8 cellular contexts compared by ENCODE assay signal in the genomic region with DNA sequence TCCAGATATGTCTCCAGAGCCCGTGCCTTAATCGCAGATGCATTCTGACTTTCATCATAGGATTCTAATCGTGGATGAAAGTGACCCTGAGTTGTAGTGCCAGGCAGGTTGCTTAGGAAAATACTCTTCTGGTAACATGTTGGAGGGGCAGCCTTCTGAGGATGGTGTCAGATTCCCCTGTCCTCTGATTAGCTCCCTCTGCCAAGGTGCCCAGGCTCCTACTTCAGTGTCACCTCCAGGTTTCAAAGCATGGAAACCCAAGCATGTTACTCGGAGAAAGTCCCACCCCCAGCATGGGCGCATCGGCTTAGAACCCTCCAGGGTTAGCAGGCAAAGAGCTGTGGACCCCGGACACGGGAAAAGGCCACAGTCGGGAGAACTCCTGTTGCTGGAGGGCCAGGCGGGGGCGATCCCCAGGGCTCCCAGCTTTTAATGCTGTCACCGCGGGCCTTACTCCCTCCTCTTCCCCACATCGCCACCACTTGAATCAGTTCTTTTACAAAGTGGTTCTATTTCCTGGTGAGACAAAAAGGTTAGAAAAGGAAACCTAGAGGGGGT. TPM values are rescaled to one million over a fixed set of nuclear protein-coding genes. Genes with fewer than 3 reads are reported as not detected.
DNase-seq lines count a peak whose midpoint lies in the region; ATAC-seq and TF ChIP-seq lines count a peak whose summit lies in the region.

No MANE protein-coding gene starts in this region.

- peak overlapping the region; percentile 79 for H3K27ac Mint-ChIP-seq in activated T-cell treated with anti-CD3 and anti-CD28 coated beads, Interleukin-2, amount 50 U/mL, for 24 hours

- intact Hi-C loops in mammary epithelial cell (cut with micrococcal nuclease) (loop anchor here (1.0 kb wide), 1 partner anchor 14 kb away; no protein-coding TSS in a partner anchor), vagina (cut with DNase I) (no loop called here)

- peaks cover 7% of the 10 kb centered on the region for H3K79me2 ChIP-seq in mammary epithelial cell (ENCODE audit: insufficient read depth, low read length)

- WGBS in mammary epithelial cell (ENCODE audit: low coverage, missing lambda C conversion rate) = 16% methylated on average over 11 of the region's 14 CpGs
- 17 to 19% methylated on average over 14 of the region's 14 CpGs for WGBS in lung, 2 donors

- H3K9me3 Mint-ChIP-seq in activated T-cell treated with anti-CD3 and anti-CD28 coated beads, Interleukin-2, amount 50 U/mL, for 24 hours = no peaks in the 10 kb centered on the region

- no peak for TF ChIP-seq CTCF in mammary epithelial cell (conservative IDR thresholded peaks at IDR 0.05 in 1 of 2, IDR thresholded peaks at IDR 0.05 in 1 of 2; ENCODE audit: extremely low read depth in 1 of 2, insufficient read depth in 1 of 2, low read depth in 1 of 2, low read length in 2 of 2)
- no peak for TF ChIP-seq CTCF in lung (IDR thresholded peaks at IDR 0.05; ENCODE audit: control extremely low read depth, extremely low read depth)
- TF ChIP-seq CTCF in vagina (IDR thresholded peaks at IDR 0.05) = no peak

- peaks cover 25% of the 10 kb centered on the region for H3K4me1 Mint-ChIP-seq in activated T-cell treated with anti-CD3 and anti-CD28 coated beads, Interleukin-2, amount 50 U/mL, for 24 hours (ENCODE audit: low read depth)

- H3K27ac ChIP-seq in mammary epithelial cell (ENCODE audit: insufficient read depth, low read depth, low read length) (peak overlapping the region; percentile 75), lung (ENCODE audit: low read depth in 1 of 2, low read length in 1 of 2) (peak overlapping the region; percentile 27 to 46), vagina (peak overlapping the region; percentile 76)

- H3K4me1 ChIP-seq in mammary epithelial cell (ENCODE audit: insufficient read depth, low read length) (peaks cover 20% of the 10 kb centered on the region), lung (ENCODE audit: control insufficient read depth in 2 of 2, insufficient read depth in 2 of 2, low read length in 2 of 2) (peaks cover 2 to 7% of the 10 kb centered on the region in 2 donors), vagina (peaks cover 12% of the 10 kb centered on the region)

- H4K20me1 ChIP-seq in mammary epithelial cell (ENCODE audit: insufficient read depth, low read length) = no peaks in the 10 kb centered on the region

- CTCF ChIA-PET in mammary epithelial cell (lab: Charles Lee; ENCODE audit: low non-redundant PET) = no interaction called here

- H3K9me3 ChIP-seq in mammary epithelial cell (replicated peaks; ENCODE audit: insufficient read depth, low read length) (no peaks in the 10 kb centered on the region), lung (ENCODE audit: control insufficient read depth in 2 of 2, insufficient read depth in 1 of 2, low read length in 1 of 2) (no peaks in the 10 kb centered on the region), vagina (no peaks in the 10 kb centered on the region)

- dilution Hi-C loops in mammary epithelial cell (cut with HindIII; ENCODE audit: low sequenced_read_pairs) = loop anchor here (10.0 kb wide), 1 partner anchor 56 kb away; no protein-coding TSS in a partner anchor

- ATAC-seq in lung (ENCODE audit: insufficient read depth, low FRiP score) (peak; percentile 32), HG03565 (IDR thresholded peaks at IDR 0.05; ENCODE audit: unreplicated experiment) (no peak)

- no TSS peak for BruUV-seq in mammary epithelial cell (replicated peaks; lab: Mats Ljungman, UMichigan)

- no peak for DNase-seq in activated T-cell treated with anti-CD3 and anti-CD28 coated beads, Interleukin-2, amount 50 U/mL, for 24 hours
- DNase-seq in activated T-cell treated with anti-CD3 and anti-CD28 coated beads, Interleukin-2, amount 50 U/mL, for 48 hours = no peak
- peak; percentile 56 for DNase-seq in NCI-H2029 treated with DMSO at 0.1 percent for 48 hours (lab: John Stamatoyannopoulos, UW)
- DNase-seq in mammary epithelial cell = no peak
- no peak for DNase-seq in lung (ENCODE audit: low spot score)
- no peak for DNase-seq in vagina (ENCODE audit: extremely low spot score in 2 of 2)
- no peak for DNase-seq in A172 (ENCODE audit: low spot score)

- H3K9ac ChIP-seq in mammary epithelial cell (ENCODE audit: insufficient read depth, low read length) = peak overlapping the region; percentile 25

- H3K4me3 ChIP-seq in mammary epithelial cell (replicated peaks in 1 of 3; ENCODE audit: insufficient read depth in 1 of 3, low read depth in 2 of 3, low read length in 3 of 3) (peak overlapping the region; percentile 46 to 60 (median 53)), lung (peak overlapping the region; percentile 22), vagina (peak overlapping the region; percentile 55 to 57)

- H3K36me3 ChIP-seq in mammary epithelial cell (ENCODE audit: insufficient read depth, low read length) = no peaks in the 10 kb centered on the region
- no peaks in the 10 kb centered on the region for H3K36me3 ChIP-seq in lung (ENCODE audit: control insufficient read depth in 2 of 2, insufficient read depth in 2 of 2, low read length in 2 of 2)
- H3K36me3 ChIP-seq in vagina = no peaks in the 10 kb centered on the region

- no peak for TF ChIP-seq POLR2A in vagina (IDR thresholded peaks at IDR 0.05)

- H3K27me3 Mint-ChIP-seq in activated T-cell treated with anti-CD3 and anti-CD28 coated beads, Interleukin-2, amount 50 U/mL, for 24 hours = no peaks in the 10 kb centered on the region

- H3K4me2 ChIP-seq in mammary epithelial cell (ENCODE audit: insufficient read depth, low read depth, low read length) = peak overlapping the region; percentile 89

- H3K36me3 Mint-ChIP-seq in activated T-cell treated with anti-CD3 and anti-CD28 coated beads, Interleukin-2, amount 50 U/mL, for 24 hours (ENCODE audit: low read depth) = no peaks in the 10 kb centered on the region

- peak overlapping the region; percentile 84 for H3K4me3 Mint-ChIP-seq in activated T-cell treated with anti-CD3 and anti-CD28 coated beads, Interleukin-2, amount 50 U/mL, for 24 hours

- H3K27me3 ChIP-seq in mammary epithelial cell (ENCODE audit: insufficient read depth, low read length) (no peaks in the 10 kb centered on the region), lung (ENCODE audit: control insufficient read depth, insufficient read depth) (no peaks in the 10 kb centered on the region), vagina (no peaks in the 10 kb centered on the region)

- H2AFZ ChIP-seq in mammary epithelial cell (ENCODE audit: low read depth, low read length) = peak overlapping the region; percentile 92

- in situ Hi-C loops in mammary epithelial cell (cut with MboI; ENCODE audit: low sequenced_read_pairs in 2 of 2) = no loop called here

RNA-seq across cellular contexts. Expression of a gene that starts 44.5 kb away (rescaled TPM):
- total RNA-seq in mammary epithelial cell (10 to 100 TPM; 19.5 to 65.2 TPM), lung (10 to 100 TPM; 65.0 to 74.0 TPM), vagina (28.7 TPM)
- polyA plus RNA-seq in mammary epithelial cell (11.0 TPM), lung (10 to 100 TPM in 1 of 2 donors, 1 to 10 TPM in 1; 9.1 to 11.2 TPM)
- 31.4 TPM for polyA minus RNA-seq in mammary epithelial cell
- total RNA-seq in A172 (2014; rRNA removed; shearing (Covaris generic)) = 23.7 and 46.6 TPM in 2 replicates
